Comparison of ENCODE assay signal across 8 cellular contexts in genomic region chr1:197773856-197774255, GRCh38. TPM values are rescaled to one million over a fixed set of nuclear protein-coding genes. Genes with fewer than 3 reads are reported as not detected.
DNase-seq lines count a peak whose midpoint lies in the region; ATAC-seq and TF ChIP-seq lines count a peak whose summit lies in the region.

No MANE protein-coding gene starts in this region.

- H3K4me2 ChIP-seq in mesenchymal stem cell (ENCODE audit: low read length, poor library complexity, severe bottlenecking): no peak overlapping the region

- no peak overlapping the region for H2BK15ac ChIP-seq in mesenchymal stem cell (ENCODE audit: low read depth, poor library complexity, severe bottlenecking)

- no peak overlapping the region for H4K91ac ChIP-seq in mesenchymal stem cell (ENCODE audit: low read length)

- H3K9me3 ChIP-seq in mesenchymal stem cell (ENCODE audit: control insufficient read depth, low read length): no peaks in the 10 kb centered on the region

- peaks cover 20% of the 10 kb centered on the region for H3K79me1 ChIP-seq in mesenchymal stem cell (replicated peaks; ENCODE audit: low read length, poor library complexity, severe bottlenecking)

- H4K8ac ChIP-seq in mesenchymal stem cell (ENCODE audit: low read length): no peak overlapping the region

- TF ChIP-seq CTCF in astrocyte of the cerebellum (IDR thresholded peaks at IDR 0.05; ENCODE audit: low read depth, low read length, missing control alignments) (no peak), GM10248 (IDR thresholded peaks at IDR 0.05; ENCODE audit: control extremely low read depth, extremely low read depth, low read depth, missing control alignments) (no peak)

- no peak overlapping the region for H3K4ac ChIP-seq in mesenchymal stem cell (ENCODE audit: low read depth in 1 of 2, low read length in 2 of 2)

- in situ Hi-C loops in astrocyte of the cerebellum (cut with HindIII; ENCODE audit: low sequenced_read_pairs): no loop called here

- H3K14ac ChIP-seq in mesenchymal stem cell (ENCODE audit: low read length in 2 of 2): no peak overlapping the region

- CTCF ChIA-PET in GM10248 (lab: Yijun Ruan, JAX): no interaction called here

- H3K23ac ChIP-seq in mesenchymal stem cell (ENCODE audit: low read length in 2 of 2): no peak overlapping the region

- H3K4me1 ChIP-seq in ACC112 (ENCODE audit: control insufficient read depth, insufficient read depth, low read length, unreplicated experiment) (peaks cover 32% of the 10 kb centered on the region), mesenchymal stem cell (ENCODE audit: control insufficient read depth, insufficient read depth, low read depth, low read length) (peaks cover 9% of the 10 kb centered on the region)

- H3K79me2 ChIP-seq in ACC112 (ENCODE audit: control insufficient read depth, insufficient read depth, low read length, unreplicated experiment): peaks cover 28% of the 10 kb centered on the region

- H3K36me3 ChIP-seq in ACC112 (ENCODE audit: insufficient read depth, low read length): no peaks in the 10 kb centered on the region
- peaks cover 0 to 4% of the 10 kb centered on the region in 2 experiments for H3K36me3 ChIP-seq in mesenchymal stem cell (ENCODE audit: control insufficient read depth in 1 of 2, insufficient read depth in 2 of 2, low read depth in 1 of 2, low read length in 2 of 2)

- no peak overlapping the region for H3K18ac ChIP-seq in mesenchymal stem cell (ENCODE audit: low read depth in 1 of 2, low read length in 2 of 2)

- peak overlapping the region; percentile 97 for H2AFZ ChIP-seq in ACC112 (ENCODE audit: low read length, unreplicated experiment)
- no peak overlapping the region for H2AFZ ChIP-seq in mesenchymal stem cell (ENCODE audit: low read depth, low read length)

- POLR2A ChIA-PET in GM10248 (lab: Yijun Ruan, JAX): no interaction called here

- peak; percentile 41 for DNase-seq in HT-29 (ENCODE audit: low spot score)
- no peak for DNase-seq in astrocyte of the cerebellum (ENCODE audit: low read depth)
- peak; percentile 2 for DNase-seq in mesenchymal stem cell
- DNase-seq in NCI-H187 (lab: John Stamatoyannopoulos, UW): no peak
- DNase-seq in GM10248 (ENCODE audit: extremely low spot score): no peak

- H3K27ac ChIP-seq in ACC112 (ENCODE audit: low read depth, low read length): peak overlapping the region; percentile 69
- H3K27ac ChIP-seq in mesenchymal stem cell (ENCODE audit: low read length, poor library complexity, severe bottlenecking): no peak overlapping the region

- 68% methylated on average over 1 of the region's 2 CpGs for WGBS in mesenchymal stem cell

- no peaks in the 10 kb centered on the region for H3K27me3 ChIP-seq in ACC112 (ENCODE audit: insufficient read depth, low read length)
- no peaks in the 10 kb centered on the region for H3K27me3 ChIP-seq in mesenchymal stem cell (ENCODE audit: control insufficient read depth in 1 of 2, insufficient read depth in 1 of 2, low read length in 2 of 2)

- H2BK120ac ChIP-seq in mesenchymal stem cell (ENCODE audit: low read depth, low read length): no peak overlapping the region

- no peak overlapping the region for H2AK5ac ChIP-seq in mesenchymal stem cell (ENCODE audit: low read length, severe bottlenecking)

- H2BK5ac ChIP-seq in mesenchymal stem cell (ENCODE audit: low read depth, low read length, poor library complexity, severe bottlenecking): no peak overlapping the region

- peak overlapping the region; percentile 92 for H3K4me3 ChIP-seq in ACC112 (ENCODE audit: low read depth, low read length)
- H3K4me3 ChIP-seq in astrocyte of the cerebellum (ENCODE audit: low read depth, low read length): peak overlapping the region; percentile 54
- peak overlapping the region in 1 of 2 experiments; percentile 81 for H3K4me3 ChIP-seq in mesenchymal stem cell (ENCODE audit: insufficient read depth in 1 of 2, low read depth in 1 of 2, low read length in 2 of 2)

- ATAC-seq in HG03469 (IDR thresholded peaks at IDR 0.05; ENCODE audit: unreplicated experiment) (no peak), HG03039 (IDR thresholded peaks at IDR 0.05; ENCODE audit: unreplicated experiment) (no peak)

- peak overlapping the region; percentile 91 for H3K9ac ChIP-seq in mesenchymal stem cell (ENCODE audit: low read length)

- no peak overlapping the region for H2BK12ac ChIP-seq in mesenchymal stem cell (ENCODE audit: low read length in 2 of 2)

RNA-seq across cellular contexts. Expression of gene DENND1B, which starts 1.4 kb away (rescaled TPM):
- total RNA-seq in HT-29 (2014; rRNA removed; shearing (Covaris generic)): 4.1 and 8.1 TPM in 2 replicates
- polyA plus RNA-seq in mesenchymal stem cell (2013, experiment 1 of 2): 3.0 TPM
- polyA plus RNA-seq in mesenchymal stem cell (2013, experiment 2 of 2): 3.4 TPM

Comparison
In these comparisons a context has a peak if more than half of its experiments do, and no peak if none do; other contexts are left out.
1. DNase-seq: peak in HT-29 (single experiment) and mesenchymal stem cell (single experiment); none in astrocyte of the cerebellum (single experiment), NCI-H187 (0 of 2) and GM10248 (single experiment).